8 cellular contexts compared by ENCODE assay signal in the genomic region with DNA sequence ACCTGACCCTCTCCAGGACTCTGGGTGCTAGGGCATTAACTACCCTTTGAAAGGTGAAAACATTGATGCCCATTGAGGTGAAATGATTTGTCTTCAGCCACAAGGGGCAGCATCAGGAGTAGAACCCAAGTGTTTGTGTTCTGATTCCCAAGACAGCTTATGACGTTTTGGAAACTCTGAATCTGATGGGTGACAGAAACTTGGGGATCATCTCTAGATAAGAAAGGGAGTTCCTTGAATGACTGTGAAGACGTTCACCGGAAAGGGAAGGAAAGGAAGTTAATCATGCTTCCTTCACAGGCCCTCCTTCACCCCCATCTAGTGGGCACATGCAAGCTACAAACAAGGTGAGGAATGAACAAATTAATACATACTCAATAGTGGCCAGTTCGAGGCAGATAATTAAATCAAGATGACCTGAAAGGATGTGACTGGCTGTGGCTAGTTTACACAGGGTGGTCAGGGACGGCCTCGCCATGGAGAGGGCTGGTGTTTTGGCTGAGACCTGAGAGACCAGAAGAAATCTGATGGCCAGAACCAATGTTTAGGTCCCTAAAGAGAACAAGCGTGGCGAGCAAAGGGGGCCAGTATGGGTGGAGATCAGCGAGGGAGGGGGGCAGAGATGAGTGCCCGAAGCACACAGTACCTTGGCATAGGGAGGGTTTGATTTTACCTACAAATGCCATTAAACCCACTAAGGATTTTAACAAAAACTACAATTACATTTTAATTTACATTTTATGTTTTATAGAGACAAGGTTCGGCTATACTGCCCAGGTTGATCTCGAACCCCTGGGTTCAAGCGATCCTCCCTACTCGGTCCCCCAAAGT. TPM values are rescaled to one million over a fixed set of nuclear protein-coding genes. Genes with fewer than 3 reads are reported as not detected.
A peak's percentile ranks its signal among the peaks of the same experiment; 100 is the strongest.
DNase-seq lines count a peak whose midpoint lies in the region; ATAC-seq and TF ChIP-seq lines count a peak whose summit lies in the region.

No MANE protein-coding gene starts in this region.

- H3K14ac ChIP-seq in IMR-90 (replicated peaks; ENCODE audit: low read depth, low read length), result peak overlapping the region; percentile 74; the same call in 1 of the 2 replicates

- H3K4me1 ChIP-seq in ES-I3 (ENCODE audit: insufficient read depth, low read length) (no peaks in the 10 kb centered on the region), IMR-90 (ENCODE audit: control insufficient read depth, insufficient read depth, low read length) (peaks cover 6% of the 10 kb centered on the region), breast epithelium (peaks cover 0 to 6% of the 10 kb centered on the region in 2 donors)

- intact Hi-C loops in IMR-90 (cut with micrococcal nuclease), result loop anchor here (5.0 kb wide), 1 partner anchor 107 kb away; no protein-coding TSS in a partner anchor
- intact Hi-C loops in breast epithelium (cut with DNase I; ENCODE audit: low total_unique reads), result no loop called here

- peak; percentile 24; the same call in 1 of the 2 replicates for TF ChIP-seq RAD21 in IMR-90 (IDR thresholded peaks at IDR 0.05; ENCODE audit: low read length)

- H3K9me3 ChIP-seq in ES-I3 (ENCODE audit: control insufficient read depth, insufficient read depth, low read length) (no peaks in the 10 kb centered on the region), IMR-90 (ENCODE audit: control insufficient read depth, insufficient read depth, low read length) (no peaks in the 10 kb centered on the region), breast epithelium (no peaks in the 10 kb centered on the region)

- H4K20me1 ChIP-seq in IMR-90 (ENCODE audit: insufficient read depth, low read length), result no peaks in the 10 kb centered on the region

- dilution Hi-C loops in IMR-90 (cut with HindIII; ENCODE audit: low sequenced_read_pairs, unreplicated experiment), result no loop called here

- H3K27me3 ChIP-seq in IMR-90 (ENCODE audit: control insufficient read depth, insufficient read depth, low read length) (peaks cover 2% of the 10 kb centered on the region; the same call in 1 of the 2 replicates), breast epithelium (no peaks in the 10 kb centered on the region)

- peak overlapping the region; percentile 81 for H4K91ac ChIP-seq in IMR-90 (ENCODE audit: insufficient read depth, low read depth, low read length)

- H3K23ac ChIP-seq in IMR-90 (ENCODE audit: low read depth, low read length), result peak overlapping the region; percentile 28

- peak overlapping the region; percentile 51 for H3K4ac ChIP-seq in IMR-90 (ENCODE audit: low read depth, low read length)

- H3K36me3 ChIP-seq in ES-I3 (ENCODE audit: insufficient read depth, low read length) (no peaks in the 10 kb centered on the region), IMR-90 (ENCODE audit: control insufficient read depth, insufficient read depth, low read length) (no peaks in the 10 kb centered on the region), breast epithelium (no peaks in the 10 kb centered on the region)

- H3K9me1 ChIP-seq in IMR-90 (ENCODE audit: insufficient read depth, low read length), result peaks cover 7% of the 10 kb centered on the region

- H3K9ac ChIP-seq in ES-I3 (ENCODE audit: low read depth, low read length), result peak overlapping the region; percentile 68
- peak overlapping the region; percentile 62 for H3K9ac ChIP-seq in IMR-90 (ENCODE audit: low read depth, low read length)

- TF ChIP-seq POLR2A in IMR-90 (IDR thresholded peaks at IDR 0.05; ENCODE audit: low read depth, low read length) (no peak; the same call in 1 of the 2 replicates), breast epithelium (IDR thresholded peaks at IDR 0.05) (no peak)

- peak overlapping the region; percentile 97 for H2AFZ ChIP-seq in IMR-90 (replicated peaks; ENCODE audit: low read length, poor library complexity)

- peak overlapping the region; percentile 58 for H4K5ac ChIP-seq in IMR-90 (ENCODE audit: low read depth, low read length)

- H3K27ac ChIP-seq in IMR-90 (ENCODE audit: insufficient read depth, low read length), result peak overlapping the region; percentile 70
- H3K27ac ChIP-seq in breast epithelium, result peak overlapping the region; percentile 92 to 95

- peak overlapping the region; percentile 40; the same call in 1 of the 2 replicates for H3K56ac ChIP-seq in IMR-90 (ENCODE audit: extremely low read depth, insufficient read depth, low read length)

- no peak overlapping the region; the same call in 1 of the 2 replicates for H3K18ac ChIP-seq in IMR-90 (ENCODE audit: low read depth, low read length)

- H2BK120ac ChIP-seq in IMR-90 (ENCODE audit: low read depth, low read length), result 0 out of 2 replicates have a peak overlapping the region, but pooled peaks have one; percentile 7

- no TSS peak for BruUV-seq in IMR-90 (replicated peaks; lab: Mats Ljungman, UMichigan)

- peak overlapping the region; percentile 62 for H2AK9ac ChIP-seq in IMR-90 (replicated peaks; ENCODE audit: low read depth, low read length, poor library complexity)

- no peak for ATAC-seq in IMR-90 (ENCODE audit: low read depth)

- POLR2A ChIA-PET in IMR-90 (lab: Charles Lee; ENCODE audit: unreplicated experiment), result interaction anchor here (0.6 to 0.7 kb wide), 3 partner anchors 88 to 121 kb away, joined by 4 to 7 read pairs (median 5); no protein-coding TSS in a partner anchor

- peak overlapping the region; percentile 69; the same call in 1 of the 2 replicates for H2AK5ac ChIP-seq in IMR-90 (ENCODE audit: low read depth, low read length)

- in situ Hi-C loops in IMR-90 (cut with MboI; ENCODE audit: low sequenced_read_pairs), result no loop called here

- 0 out of 3 replicates have a peak overlapping the region, but pooled peaks have one; percentile 9 for H2BK15ac ChIP-seq in IMR-90 (ENCODE audit: low read depth, low read length)

- TF ChIP-seq CTCF in IMR-90 (conservative IDR thresholded peaks at IDR 0.05; ENCODE audit: low read depth, low read length) (peak; percentile 40), breast epithelium (IDR thresholded peaks at IDR 0.05) (peak in 2 of 3 donors; percentile 24 to 59)

- peak overlapping the region; percentile 80 for H3K4me2 ChIP-seq in IMR-90 (ENCODE audit: low read depth, low read length)

- peak overlapping the region; percentile 66 for H2BK5ac ChIP-seq in IMR-90 (ENCODE audit: low read depth, low read length, poor library complexity, severe bottlenecking)

- CTCF ChIA-PET in IMR-90 (lab: Yijun Ruan, JAX), result interaction anchor here (0.5 to 2.1 kb wide), 10 partner anchors 9 to 323 kb away, joined by 3 to 8 read pairs (median 4); no protein-coding TSS in a partner anchor

- 0 out of 2 replicates have a peak overlapping the region, but pooled peaks have one; percentile 11 for H2BK20ac ChIP-seq in IMR-90 (ENCODE audit: low read depth, low read length)

- DNase-seq in IMR-90 (peak; percentile 58), T-helper 22 cell (ENCODE audit: low read depth) (peak; percentile 30), breast epithelium (ENCODE audit: low spot score in 2 of 2) (no peak), kidney glomerular epithelial cell (lab: John Stamatoyannopoulos, UW) (peak; percentile 81), NCI-H2081 treated with DMSO at 0.1 percent for 48 hours (lab: John Stamatoyannopoulos, UW) (no peak), occipital lobe (lab: John Stamatoyannopoulos, UW) (no peak)
- DNase-seq in stimulated activated CD4-positive, alpha-beta T cell treated with anti-CD3 and anti-CD28 coated beads, Interleukin-1b, Interleukin-23, amount 100 ng/mL, for 48 hours, result peak; percentile 48

- H3K79me1 ChIP-seq in IMR-90 (ENCODE audit: low read depth in 1 of 2, low read length in 2 of 2), result peaks cover 0 to 14% of the 10 kb centered on the region in 2 experiments; a peak in 3 of 4 replicates

- H3K4me3 ChIP-seq in IMR-90 (ENCODE audit: insufficient read depth, low read depth, low read length), result peak overlapping the region; percentile 39
- H3K4me3 ChIP-seq in breast epithelium, result peak overlapping the region; percentile 75 to 86 (median 82)

- 100% methylated on average over 2 of the region's 14 CpGs; no CpG with 5 or more reads in 1 of the 2 experiments for WGBS in IMR-90 (ENCODE audit: extremely low coverage in 2 of 2, insufficient read length in 1 of 2), 2 experiments

- peak overlapping the region; percentile 85 to 91 for H4K8ac ChIP-seq in IMR-90 (ENCODE audit: low read depth in 2 of 2, low read length in 2 of 2)

TF ChIP-seq in IMR-90, 13 proteins besides CTCF, POLR2A, EP300 and RAD21:
- TF ChIP-seq NFE2L2 (IDR thresholded peaks at IDR 0.05; ENCODE audit: low read depth, low read length), result no peak
- TF ChIP-seq CEBPB (IDR thresholded peaks at IDR 0.05; ENCODE audit: low read depth, low read length), result no peak
- TF ChIP-seq SMC3 (IDR thresholded peaks at IDR 0.05; ENCODE audit: low read depth, low read length), result no peak
- TF ChIP-seq BHLHE40 (IDR thresholded peaks at IDR 0.05; ENCODE audit: low read depth, low read length), result no peak

RNA-seq across cellular contexts. Expression of a gene that starts 0.9 kb away (rescaled TPM):
- total RNA-seq in IMR-90 (2012; rRNA removed) (9.9 and 12.8 TPM in 2 replicates), breast epithelium (100 to 1,000 TPM in 1 of 3 donors, 10 to 100 TPM in 2; 10.6 to 103 (median 30.2) TPM), occipital lobe (13.6 TPM)
- polyA plus RNA-seq in IMR-90 (2012; rRNA removed), result 1.5 and 2.2 TPM in 2 replicates
- polyA plus RNA-seq in IMR-90 (2012; cell fraction: cytosol; rRNA removed), result 0.38 and 0.51 TPM in 2 replicates
- polyA plus RNA-seq in IMR-90 (2012; cell fraction: nucleus; rRNA removed; ENCODE audit: low replicate concordance), result 0.26 and 1.9 TPM in 2 replicates

RNA-seq across cellular contexts. Expression of a gene that starts 15.0 kb away (rescaled TPM):
- total RNA-seq in IMR-90 (2012; rRNA removed), result not detected in 2 replicates
- polyA plus RNA-seq in IMR-90 (2012; rRNA removed), result not detected in 2 replicates
- not detected in 2 replicates for polyA plus RNA-seq in IMR-90 (2012; cell fraction: cytosol; rRNA removed)
- not detected in 2 replicates for polyA plus RNA-seq in IMR-90 (2012; cell fraction: nucleus; rRNA removed; ENCODE audit: low replicate concordance)
- total RNA-seq in breast epithelium, result under 1 TPM in 2 of 3 donors, not detected in 1; under 0.01 to 0.15 TPM
- not detected for total RNA-seq in occipital lobe

RNA-seq across cellular contexts. Expression of a gene that starts 40.8 kb away (rescaled TPM):
- total RNA-seq in IMR-90 (2012; rRNA removed) (6.1 and 6.6 TPM in 2 replicates), breast epithelium (10 to 100 TPM in 1 of 3 donors, 1 to 10 TPM in 2; 5.6 to 11.0 (median 5.6) TPM), occipital lobe (5.1 TPM)
- 4.4 and 5.8 TPM in 2 replicates for polyA plus RNA-seq in IMR-90 (2012; rRNA removed)
- 3.8 and 4.4 TPM in 2 replicates for polyA plus RNA-seq in IMR-90 (2012; cell fraction: cytosol; rRNA removed)
- 1.9 and 4.0 TPM in 2 replicates for polyA plus RNA-seq in IMR-90 (2012; cell fraction: nucleus; rRNA removed; ENCODE audit: low replicate concordance)

RNA-seq across cellular contexts. Expression of a gene that starts 40.9 kb away (rescaled TPM):
- total RNA-seq in IMR-90 (2012; rRNA removed) (27.6 and 29.2 TPM in 2 replicates), breast epithelium (10 to 100 TPM; 35.2 to 80.9 (median 57.7) TPM), occipital lobe (19.8 TPM)
- 27.6 and 30.6 TPM in 2 replicates for polyA plus RNA-seq in IMR-90 (2012; rRNA removed)
- polyA plus RNA-seq in IMR-90 (2012; cell fraction: cytosol; rRNA removed), result 15.9 and 22.3 TPM in 2 replicates
- 89.7 and 113 TPM in 2 replicates for polyA plus RNA-seq in IMR-90 (2012; cell fraction: nucleus; rRNA removed; ENCODE audit: low replicate concordance)

Comparison
In these comparisons a context has a peak if more than half of its experiments do, and no peak if none do; other contexts are left out.
1. DNase-seq: peak in IMR-90 (single experiment), T-helper 22 cell (single experiment), kidney glomerular epithelial cell (single experiment) and stimulated activated CD4-positive, alpha-beta T cell treated with anti-CD3 and anti-CD28 coated beads, Interleukin-1b, Interleukin-23, amount 100 ng/mL, for 48 hours (single experiment); none in breast epithelium (0 of 2), NCI-H2081 treated with DMSO at 0.1 percent for 48 hours (single experiment) and occipital lobe (single experiment).